14 cellular contexts compared by ENCODE assay signal in genomic region chr3:151864423-151865101, GRCh38. TPM values are rescaled to one million over a fixed set of nuclear protein-coding genes. Genes with fewer than 3 reads are reported as not detected.
DNase-seq lines count a peak whose midpoint lies in the region; ATAC-seq and TF ChIP-seq lines count a peak whose summit lies in the region.
"Had no signal": no experiment of that assay in that cellular context is flagged by ENCODE, and none has a peak within 500 bp of the region (broad histone marks: within the 10 kb centered on the region; RNA-seq: fewer than 3 reads in every experiment).

No MANE protein-coding gene starts in this region.

- H3K4me2 ChIP-seq in mesenchymal stem cell (ENCODE audit: low read length, poor library complexity, severe bottlenecking), result no peak overlapping the region
- H3K4me2 ChIP-seq: GM23338 had no signal

- H3K36me3 ChIP-seq in brain microvascular endothelial cell (replicated peaks), result no peaks in the 10 kb centered on the region
- no peaks in the 10 kb centered on the region for H3K36me3 ChIP-seq in mesenchymal stem cell (ENCODE audit: control insufficient read depth in 1 of 2, insufficient read depth in 2 of 2, low read depth in 1 of 2, low read length in 2 of 2)
- H3K36me3 ChIP-seq: thoracic aorta had no signal

- ATAC-seq in HG02571 (IDR thresholded peaks at IDR 0.05; ENCODE audit: unreplicated experiment) (no peak), GM21360 (IDR thresholded peaks at IDR 0.05; ENCODE audit: unreplicated experiment) (no peak), HG03097 (IDR thresholded peaks at IDR 0.05; ENCODE audit: low FRiP score, unreplicated experiment) (no peak)
- ATAC-seq: GM23338; naive thymus-derived CD8-positive, alpha-beta T cell; T-helper 17 cell had no signal

- H3K4me3 ChIP-seq in brain microvascular endothelial cell (ENCODE audit: low read depth, low read length), result no peak overlapping the region
- H3K4me3 ChIP-seq in mesenchymal stem cell (ENCODE audit: insufficient read depth in 1 of 2, low read depth in 1 of 2, low read length in 2 of 2), result no peak overlapping the region
- H3K4me3 ChIP-seq: GM23338, thoracic aorta had no signal

- H2AFZ ChIP-seq in mesenchymal stem cell (ENCODE audit: low read depth, low read length), result no peak overlapping the region
- H2AFZ ChIP-seq: GM23338 had no signal

- H2BK15ac ChIP-seq in mesenchymal stem cell (ENCODE audit: low read depth, poor library complexity, severe bottlenecking), result no peak overlapping the region

- H4K91ac ChIP-seq in mesenchymal stem cell (ENCODE audit: low read length), result no peak overlapping the region

- H2AK5ac ChIP-seq in mesenchymal stem cell (ENCODE audit: low read length, severe bottlenecking), result no peak overlapping the region

- DNase-seq in CD1c-positive myeloid dendritic cell (ENCODE audit: extremely low spot score) (peak; percentile 10), MV-4-11 (lab: John Stamatoyannopoulos, UW) (peak; percentile 43), brain microvascular endothelial cell (peak; percentile 22), mesenchymal stem cell (peak; percentile 83), Ammon's horn (ENCODE audit: low spot score) (no peak)
- DNase-seq: naive thymus-derived CD8-positive, alpha-beta T cell; NCI-H2171; stimulated activated CD4-positive, alpha-beta T cell treated with anti-CD3 and anti-CD28 coated beads, Interleukin-1b, Interleukin-23, amount 100 ng/mL, for 48 hours; T-helper 17 cell had no signal

- H4K8ac ChIP-seq in mesenchymal stem cell (ENCODE audit: low read length), result no peak overlapping the region

- H2BK12ac ChIP-seq in mesenchymal stem cell (ENCODE audit: low read length in 2 of 2), result no peak overlapping the region

- H3K79me1 ChIP-seq in mesenchymal stem cell (replicated peaks; ENCODE audit: low read length, poor library complexity, severe bottlenecking), result no peaks in the 10 kb centered on the region

- H2BK5ac ChIP-seq in mesenchymal stem cell (ENCODE audit: low read depth, low read length, poor library complexity, severe bottlenecking), result no peak overlapping the region

- TF ChIP-seq CTCF in brain microvascular endothelial cell (IDR thresholded peaks at IDR 0.05; ENCODE audit: low read depth, low read length, missing control alignments), result no peak

- WGBS in mesenchymal stem cell, result no CpG with 5 or more reads among the region's 4 CpGs

- no peak overlapping the region for H3K23ac ChIP-seq in mesenchymal stem cell (ENCODE audit: low read length in 2 of 2)

- no peak overlapping the region for H3K4ac ChIP-seq in mesenchymal stem cell (ENCODE audit: low read depth in 1 of 2, low read length in 2 of 2)

- H3K9me3 ChIP-seq in mesenchymal stem cell (ENCODE audit: control insufficient read depth, low read length), result no peaks in the 10 kb centered on the region
- H3K9me3 ChIP-seq: thoracic aorta had no signal

- no peak overlapping the region for H2BK120ac ChIP-seq in mesenchymal stem cell (ENCODE audit: low read depth, low read length)

- no peaks in the 10 kb centered on the region for H3K27me3 ChIP-seq in brain microvascular endothelial cell (replicated peaks)
- H3K27me3 ChIP-seq in mesenchymal stem cell (ENCODE audit: control insufficient read depth in 1 of 2, insufficient read depth in 1 of 2, low read length in 2 of 2), result no peaks in the 10 kb centered on the region

- H3K14ac ChIP-seq in mesenchymal stem cell (ENCODE audit: low read length in 2 of 2), result no peak overlapping the region

- in situ Hi-C loops in brain microvascular endothelial cell (cut with HindIII; ENCODE audit: low pct_ligation_motif_present, low sequenced_read_pairs), result no loop called here

- H3K18ac ChIP-seq in mesenchymal stem cell (ENCODE audit: low read depth in 1 of 2, low read length in 2 of 2), result no peak overlapping the region

- no peak overlapping the region for H3K9ac ChIP-seq in mesenchymal stem cell (ENCODE audit: low read length)

- peak overlapping the region; percentile 63 for H3K27ac ChIP-seq in brain microvascular endothelial cell
- peak overlapping the region; percentile 87 for H3K27ac ChIP-seq in mesenchymal stem cell (ENCODE audit: low read length, poor library complexity, severe bottlenecking)
- H3K27ac ChIP-seq: thoracic aorta had no signal

- no peaks in the 10 kb centered on the region for H3K4me1 ChIP-seq in mesenchymal stem cell (ENCODE audit: control insufficient read depth, insufficient read depth, low read depth, low read length)

RNA-seq across cellular contexts. Expression of gene SUCNR1, which starts 8.9 kb away (rescaled TPM):
- polyA plus RNA-seq in mesenchymal stem cell (2013, experiment 1 of 2), result 20.8 TPM
- 21.5 TPM for polyA plus RNA-seq in mesenchymal stem cell (2013, experiment 2 of 2)
- polyA plus RNA-seq: GM23338; naive thymus-derived CD8-positive, alpha-beta T cell had no signal

RNA-seq across cellular contexts. Expression of gene AADAC, which starts 50.6 kb away (rescaled TPM):
- polyA plus RNA-seq in mesenchymal stem cell (2013, experiment 1 of 2), result 0.10 TPM
- 0.16 TPM for polyA plus RNA-seq in mesenchymal stem cell (2013, experiment 2 of 2)
- polyA plus RNA-seq: GM23338; naive thymus-derived CD8-positive, alpha-beta T cell had no signal
